Comparison of ENCODE assay signal across 8 cellular contexts in the genomic region with DNA sequence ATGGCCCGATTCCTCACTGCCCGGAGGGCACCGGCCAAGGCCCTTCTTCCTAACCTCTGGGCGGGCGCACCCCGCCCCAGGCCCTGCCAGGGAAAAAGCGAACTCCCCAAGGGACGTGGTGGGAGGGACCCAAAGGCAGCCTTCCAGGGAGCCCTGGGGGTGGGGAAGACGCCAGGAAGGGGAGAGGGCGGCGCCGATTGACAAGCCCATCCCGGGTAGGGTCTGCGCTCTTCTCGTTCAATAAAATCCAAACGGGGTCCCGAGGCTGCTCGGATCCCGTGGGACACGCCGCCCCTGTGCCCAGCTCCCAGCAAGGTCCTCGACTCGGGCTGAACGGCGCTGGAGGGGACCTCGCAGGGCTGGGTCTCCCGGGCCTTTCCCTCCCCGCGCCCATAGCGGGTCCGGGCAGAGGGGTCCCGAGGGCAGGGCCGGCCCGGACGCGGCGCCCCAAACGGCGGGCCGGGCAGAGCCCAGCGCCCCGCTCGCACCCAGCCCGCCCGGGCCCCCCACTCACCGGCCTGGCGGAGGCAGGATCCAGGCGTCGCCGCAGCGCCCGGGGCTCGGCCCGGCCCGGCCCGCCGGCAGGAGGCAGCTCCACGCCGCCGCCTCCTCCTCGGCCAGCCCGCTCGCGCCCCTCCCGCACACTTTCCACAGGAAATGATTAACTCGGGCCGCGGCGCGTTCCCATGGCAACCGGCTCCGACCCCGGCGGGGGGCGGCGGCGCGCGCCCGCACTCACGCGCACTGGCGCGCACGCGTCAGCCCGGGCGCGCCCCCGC. TPM values are rescaled to one million over a fixed set of nuclear protein-coding genes. Genes with fewer than 3 reads are reported as not detected.
DNase-seq lines count a peak whose midpoint lies in the region; ATAC-seq, FAIRE-seq and TF ChIP-seq lines count a peak whose summit lies in the region.

Gene KIFC3, minus strand, starts transcription at position 636 of the 779 bp plus-strand sequence. CDS start 4,248 bp downstream, outside the sequence.

- H3K27ac Mint-ChIP-seq in progenitor cell of endocrine pancreas, result peak within 1 kb of the TSS; percentile 95

- WGBS in tibial nerve, 2 donors, result 0 to 4% methylated on average over 6 to 47 of the region's 90 CpGs

- peaks cover 28% of the 10 kb centered on the region for H3K27me3 Mint-ChIP-seq in progenitor cell of endocrine pancreas

- H3K9me3 ChIP-seq in right atrium auricular region (no peaks in the 10 kb centered on the region), tibial nerve (no peaks in the 10 kb centered on the region)

- no peaks in the 10 kb centered on the region for H3K27me3 ChIP-seq in right atrium auricular region
- no peaks in the 10 kb centered on the region for H3K27me3 ChIP-seq in tibial nerve

- TF ChIP-seq EP300 in tibial nerve (IDR thresholded peaks at IDR 0.05), result no peak

- H3K27ac ChIP-seq in angular gyrus (ENCODE audit: low read depth, low read length) (peak within 1 kb of the TSS; percentile 95), right atrium auricular region (peak within 1 kb of the TSS; percentile 89 to 96), tibial nerve (peak within 1 kb of the TSS; percentile 81 to 95 (median 90))

- H3K9me3 Mint-ChIP-seq in progenitor cell of endocrine pancreas (ENCODE audit: low read depth), result no peaks in the 10 kb centered on the region

- H3K36me3 Mint-ChIP-seq in progenitor cell of endocrine pancreas (ENCODE audit: insufficient read depth), result no peaks in the 10 kb centered on the region

- DNase-seq in COLO829 (ENCODE audit: low spot score) (peak; percentile 53), HTR-8/SVneo (ENCODE audit: insufficient read length, low spot score) (peak; percentile 64), T-helper 9 cell (peak; percentile 54), right atrium auricular region (ENCODE audit: low spot score) (peak; percentile 89), progenitor cell of endocrine pancreas (ENCODE audit: low spot score, unreplicated experiment) (peak; percentile 69), tibial nerve (ENCODE audit: low spot score in 2 of 2) (peak; percentile 63 to 65)

- peak in 1 of 2 donors; percentile 32 for TF ChIP-seq POLR2A in tibial nerve (IDR thresholded peaks at IDR 0.05)

- peaks cover 53% of the 10 kb centered on the region for H3K4me1 Mint-ChIP-seq in progenitor cell of endocrine pancreas (ENCODE audit: low read depth)

- no peak for ATAC-seq in HG02623 (IDR thresholded peaks at IDR 0.05; ENCODE audit: unreplicated experiment)

- H3K4me1 ChIP-seq in right atrium auricular region (peaks cover 0 to 55% of the 10 kb centered on the region in 2 donors), tibial nerve (peaks cover 0 to 74% (median 43%) of the 10 kb centered on the region in 4 donors)

- H3K4me3 Mint-ChIP-seq in progenitor cell of endocrine pancreas (ENCODE audit: low read depth), result peak within 1 kb of the TSS; percentile 86

- peak within 1 kb of the TSS; percentile 67 to 72 for H3K4me3 ChIP-seq in right atrium auricular region
- peak within 1 kb of the TSS; percentile 51 to 82 (median 66) for H3K4me3 ChIP-seq in tibial nerve

- H3K36me3 ChIP-seq in right atrium auricular region (peaks cover 9% of the 10 kb centered on the region), tibial nerve (peaks cover 0 to 8% (median 3%) of the 10 kb centered on the region in 3 donors)

- peak; percentile 94 for FAIRE-seq in HTR-8/SVneo (lab: Jason Lieb, UNC)

- TF ChIP-seq CTCF in right atrium auricular region (IDR thresholded peaks at IDR 0.05) (peak in 1 of 2 donors; percentile 26), progenitor cell of endocrine pancreas (IDR thresholded peaks at IDR 0.05; ENCODE audit: unreplicated experiment) (peak; percentile 33), tibial nerve (IDR thresholded peaks at IDR 0.05) (peak; percentile 14 to 73 (median 61))

RNA-seq across cellular contexts. Expression of gene KIFC3, which starts in this region (rescaled TPM):
- total RNA-seq in right atrium auricular region, result 10 to 100 TPM; 40.6 to 59.5 TPM
- total RNA-seq in progenitor cell of endocrine pancreas, result 27.6 and 34.5 TPM in 2 replicates
- 10 to 100 TPM; 50.9 to 87.0 (median 60.2) TPM for total RNA-seq in tibial nerve
